Comparison of ENCODE assay signal across 14 cellular contexts in genomic region chr12:30111719-30112118, GRCh38.
A peak's percentile ranks its signal among the peaks of the same experiment; 100 is the strongest.
DNase-seq lines count a peak whose midpoint lies in the region; ATAC-seq and TF ChIP-seq lines count a peak whose summit lies in the region.
"Had no signal": no experiment of that assay in that cellular context is flagged by ENCODE, and none has a peak within 500 bp of the region (broad histone marks: within the 10 kb centered on the region; RNA-seq: fewer than 3 reads in every experiment).

No MANE protein-coding gene starts in this region.

- H3K9me2 ChIP-seq in neural cell (ENCODE audit: insufficient read depth, low read length) (no peaks in the 10 kb centered on the region), Karpas-422 (replicated peaks; ENCODE audit: insufficient read depth, low read length) (no peaks in the 10 kb centered on the region)

- peak overlapping the region; percentile 100 for H3K27ac ChIP-seq in SJCRH30
- H3K27ac ChIP-seq in neural cell (ENCODE audit: low read length), result peak overlapping the region; percentile 87
- H3K27ac ChIP-seq in Karpas-422 (ENCODE audit: low read length), result no peak overlapping the region
- H3K27ac ChIP-seq: BLaER1 treated with 17β-estradiol and CSF1 and Interleukin-3, amounts not matched to agents 10 nM and 100 nM had no signal

- H3K79me2 ChIP-seq in neural cell (replicated peaks; ENCODE audit: insufficient read depth, low read length), result no peaks in the 10 kb centered on the region
- no peaks in the 10 kb centered on the region for H3K79me2 ChIP-seq in Karpas-422 (ENCODE audit: low read length)

- peak overlapping the region; percentile 61 for H3K9ac ChIP-seq in neural cell (ENCODE audit: low read length)
- no peak overlapping the region for H3K9ac ChIP-seq in Karpas-422 (ENCODE audit: low read length)
- H3K9ac ChIP-seq: BLaER1 treated with 17β-estradiol and CSF1 and Interleukin-3, amounts not matched to agents 10 nM and 100 nM had no signal

- H3K36me3 ChIP-seq in SJCRH30, result no peaks in the 10 kb centered on the region
- no peaks in the 10 kb centered on the region for H3K36me3 ChIP-seq in neural cell (ENCODE audit: insufficient read depth, low read length)
- no peaks in the 10 kb centered on the region for H3K36me3 ChIP-seq in Karpas-422 (ENCODE audit: insufficient read depth, low read length)
- H3K36me3 ChIP-seq: BLaER1 treated with 17β-estradiol and CSF1 and Interleukin-3, amounts not matched to agents 10 nM and 100 nM; HAP-1 had no signal

- DNase-seq in SJCRH30, result peak; percentile 27 to 64
- DNase-seq in Karpas-422, result no peak
- DNase-seq in NCI-H774 (lab: John Stamatoyannopoulos, UW), result no peak
- DNase-seq in head of caudate nucleus, result no peak
- DNase-seq: CD4-positive, alpha-beta T cell; CD8-positive, alpha-beta memory T cell; DMS79 treated with DMSO at 0.1 percent for 48 hours; GF-D8; GOT3; HFFc6 had no signal

- no peak for ATAC-seq in SK-N-SH treated with all-trans-retinoic acid at 6 μM for 48 hours

- TF ChIP-seq EP300 in neural cell (conservative IDR thresholded peaks at IDR 0.05; ENCODE audit: poor library complexity, severe bottlenecking), result no peak

- H3K4me2 ChIP-seq in neural cell (ENCODE audit: low read length) (peak overlapping the region; percentile 52), Karpas-422 (ENCODE audit: low read depth, low read length, poor library complexity, severe bottlenecking) (no peak overlapping the region)
- H3K4me2 ChIP-seq: BLaER1 treated with 17β-estradiol and CSF1 and Interleukin-3, amounts not matched to agents 10 nM and 100 nM had no signal

- H2AFZ ChIP-seq in neural cell (ENCODE audit: low read depth, low read length) (no peak overlapping the region), Karpas-422 (ENCODE audit: low read length) (no peak overlapping the region)

- peak overlapping the region; percentile 40 for H3K4me3 ChIP-seq in SJCRH30
- peak overlapping the region; percentile 37 for H3K4me3 ChIP-seq in neural cell (ENCODE audit: low read length)
- no peak overlapping the region for H3K4me3 ChIP-seq in Karpas-422 (ENCODE audit: low read length)
- H3K4me3 ChIP-seq: BLaER1 treated with 17β-estradiol and CSF1 and Interleukin-3, amounts not matched to agents 10 nM and 100 nM; HAP-1 had no signal

- H4K20me1 ChIP-seq in neural cell (ENCODE audit: insufficient read depth), result no peaks in the 10 kb centered on the region
- no peaks in the 10 kb centered on the region for H4K20me1 ChIP-seq in Karpas-422 (ENCODE audit: insufficient read depth, low read depth, low read length)
- H4K20me1 ChIP-seq: BLaER1 treated with 17β-estradiol and CSF1 and Interleukin-3, amounts not matched to agents 10 nM and 100 nM had no signal

- no peak for TF ChIP-seq CTCF in neural cell (IDR thresholded peaks at IDR 0.05; ENCODE audit: poor library complexity, severe bottlenecking)

- H3K4me1 ChIP-seq in SJCRH30, result peaks cover 33% of the 10 kb centered on the region
- no peaks in the 10 kb centered on the region for H3K4me1 ChIP-seq in Karpas-422 (ENCODE audit: low read length)
- H3K4me1 ChIP-seq: BLaER1 treated with 17β-estradiol and CSF1 and Interleukin-3, amounts not matched to agents 10 nM and 100 nM; HAP-1 had no signal

- peaks cover 4% of the 10 kb centered on the region; the same call in 1 of the 2 replicates for H3K9me3 ChIP-seq in SJCRH30 (replicated peaks)
- H3K9me3 ChIP-seq in neural cell (ENCODE audit: low read length), result no peaks in the 10 kb centered on the region
- no peaks in the 10 kb centered on the region for H3K9me3 ChIP-seq in Karpas-422 (ENCODE audit: low read length)
- H3K9me3 ChIP-seq: HAP-1 had no signal

- no peak for TF ChIP-seq RAD21 in neural cell (conservative IDR thresholded peaks at IDR 0.05)

- no peaks in the 10 kb centered on the region for H3F3A ChIP-seq in neural cell (ENCODE audit: insufficient read depth, low read length, poor library complexity, severe bottlenecking)

- intact Hi-C loops in head of caudate nucleus (cut with DNase I), result no loop called here

- H3K27me3 ChIP-seq in SJCRH30 (no peaks in the 10 kb centered on the region), neural cell (ENCODE audit: insufficient read depth, low read depth, low read length) (no peaks in the 10 kb centered on the region), Karpas-422 (ENCODE audit: low read length) (no peaks in the 10 kb centered on the region)
- H3K27me3 ChIP-seq: BLaER1 treated with 17β-estradiol and CSF1 and Interleukin-3, amounts not matched to agents 10 nM and 100 nM had no signal

TF ChIP-seq in SK-N-SH treated with all-trans-retinoic acid at 6 μM for 48 hours, 23 proteins besides CTCF, POLR2A, EP300 and RAD21 (continues in another document):
- TF ChIP-seq OSR1 (CRISPR knock-in tag; IDR thresholded peaks at IDR 0.05) (no peak), SNAI2 (CRISPR knock-in tag; IDR thresholded peaks at IDR 0.05) (peak; percentile 32; the same call in 1 of the 2 replicates), CSRNP3 (CRISPR knock-in tag; IDR thresholded peaks at IDR 0.05) (no peak), ZNF8 (CRISPR knock-in tag; IDR thresholded peaks at IDR 0.05) (no peak), CSDC2 (CRISPR knock-in tag; IDR thresholded peaks at IDR 0.05) (no peak), ZFP30 (CRISPR knock-in tag; IDR thresholded peaks at IDR 0.05) (no peak), ESRRG (CRISPR knock-in tag; IDR thresholded peaks at IDR 0.05) (no peak), ZFP3 (CRISPR knock-in tag; IDR thresholded peaks at IDR 0.05) (no peak), ISL1 (CRISPR knock-in tag; IDR thresholded peaks at IDR 0.05) (peak; percentile 66), TOX (CRISPR knock-in tag; IDR thresholded peaks at IDR 0.05; ENCODE audit: borderline replicate concordance) (no peak), RARB (CRISPR knock-in tag; IDR thresholded peaks at IDR 0.05) (no peak), CREB5 (CRISPR knock-in tag; IDR thresholded peaks at IDR 0.05; ENCODE audit: low read depth) (no peak)

TF ChIP-seq in neural cell, 6 proteins besides CTCF, POLR2A, EP300 and RAD21:
- no peak for TF ChIP-seq MXI1 (conservative IDR thresholded peaks at IDR 0.05; ENCODE audit: poor library complexity, severe bottlenecking)
- no peak for TF ChIP-seq SMC3 (conservative IDR thresholded peaks at IDR 0.05; ENCODE audit: poor library complexity)
- TF ChIP-seq REST (IDR thresholded peaks at IDR 0.05; ENCODE audit: borderline replicate concordance), result no peak
- no peak for TF ChIP-seq POLR2AphosphoS5 (IDR thresholded peaks at IDR 0.05)
- no peak for TF ChIP-seq TAF1 (IDR thresholded peaks at IDR 0.05; ENCODE audit: low read depth)
- no peak for TF ChIP-seq EZH2 (IDR thresholded peaks at IDR 0.05; ENCODE audit: borderline replicate concordance, insufficient read depth, low read length, poor library complexity, severe bottlenecking)

Comparison
In these comparisons a context has a peak if more than half of its experiments do, and no peak if none do; other contexts are left out.
1. DNase-seq: peak in SJCRH30 (2 of 2); none in Karpas-422 (single experiment), NCI-H774 (single experiment) and head of caudate nucleus (0 of 42).